In genomic region chr6:16361861-16362260, GRCh38 we compare ENCODE assay signal across 14 cellular contexts.
"Had no signal": no experiment of that assay in that cellular context is flagged by ENCODE, and none has a peak within 500 bp of the region (broad histone marks: within the 10 kb centered on the region; RNA-seq: fewer than 3 reads in every experiment).

No MANE protein-coding gene starts in this region.

- DNase-seq: cortex of kidney; effector memory CD4-positive, alpha-beta T cell; left colon; naive thymus-derived CD4-positive, alpha-beta T cell; right cardiac atrium; stimulated activated CD4-positive, alpha-beta T cell treated with anti-CD3 and anti-CD28 coated beads, Interleukin-4, amount 100 ng/mL, for 1 hour; stimulated activated CD8-positive, alpha-beta memory T cell treated with anti-CD3 and anti-CD28 coated beads, Interleukin-4, amount 100 ng/mL, for 48 hours; stimulated activated naive CD8-positive, alpha-beta T cell treated with anti-CD3 and anti-CD28 coated beads, Interleukin-15, Interleukin-2, amounts not matched to agents 100 U/mL and 50 U/mL, for 24 hours; tibial artery; upper lobe of right lung had no signal

- H3K9me3 ChIP-seq: gastroesophageal sphincter, neutrophil, tibial artery, upper lobe of right lung had no signal

- H3K27me3 ChIP-seq: gastroesophageal sphincter, neutrophil, tibial artery, upper lobe of right lung had no signal

- H3K36me3 ChIP-seq: gastroesophageal sphincter, upper lobe of right lung had no signal

- H3K27ac ChIP-seq: gastroesophageal sphincter, neutrophil, tibial artery, upper lobe of right lung had no signal

- ATAC-seq: esophagus mucosa; gastroesophageal sphincter; left colon; naive thymus-derived CD4-positive, alpha-beta T cell; stimulated activated effector memory CD8-positive, alpha-beta T cell treated with anti-CD3 and anti-CD28 coated beads, Interleukin-12 subunit alpha, Interleukin-12 subunit beta, amount 100 ng/mL, for 72 hours; stimulated activated naive CD8-positive, alpha-beta T cell treated with anti-CD3 and anti-CD28 coated beads, Interleukin-15, Interleukin-2, amounts not matched to agents 100 U/mL and 50 U/mL, for 24 hours; upper lobe of right lung had no signal

- H3K4me3 ChIP-seq: gastroesophageal sphincter, tibial artery, upper lobe of right lung had no signal

- H3K4me1 ChIP-seq: upper lobe of right lung had no signal
